9 cellular contexts compared by ENCODE assay signal in the genomic region with DNA sequence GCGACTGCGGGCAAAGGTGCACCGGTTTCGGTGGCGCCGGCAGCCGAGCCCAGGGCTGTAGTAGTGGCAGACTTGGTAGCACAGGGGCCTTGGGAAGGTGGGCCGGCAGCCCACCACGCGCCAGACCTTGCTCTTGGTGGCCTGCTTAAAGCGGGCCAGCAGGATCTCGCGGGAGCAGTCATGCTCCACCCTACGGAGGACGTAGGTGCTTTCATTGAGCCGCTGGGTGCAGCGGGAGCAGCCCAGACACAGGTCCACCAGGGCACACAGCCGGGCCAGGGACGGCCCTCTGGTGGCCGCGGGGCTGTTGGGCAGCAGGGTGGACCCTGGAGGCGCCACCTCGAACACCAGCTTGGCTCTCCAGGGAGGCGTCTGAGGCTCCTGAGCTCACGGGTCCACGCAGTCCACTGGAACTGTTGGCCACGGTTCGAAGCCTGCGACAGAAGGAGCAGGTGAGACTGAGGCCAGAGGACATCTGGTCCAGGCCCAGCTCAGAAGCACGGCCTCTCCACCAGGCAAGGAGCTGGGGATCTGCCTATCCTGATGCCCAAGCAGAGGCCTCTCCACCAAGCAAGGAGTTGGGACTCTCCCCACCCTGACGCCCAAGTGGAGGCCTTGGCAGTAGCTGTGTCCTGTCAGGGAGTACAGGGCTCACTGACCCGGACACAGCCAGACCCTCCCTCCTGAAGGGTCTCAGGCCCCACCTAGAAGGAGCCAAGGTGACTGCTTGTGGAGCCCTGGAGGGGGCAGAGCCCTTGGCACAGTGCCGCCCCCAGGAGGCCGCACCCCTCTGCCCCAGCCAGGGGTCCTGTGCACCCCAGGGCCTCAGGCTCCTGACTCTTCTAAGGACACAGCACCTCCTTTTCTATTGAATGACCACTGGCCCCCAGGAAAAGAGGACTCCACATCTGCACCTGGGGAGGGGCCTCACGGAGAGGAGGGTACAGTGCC. TPM values are rescaled to one million over a fixed set of nuclear protein-coding genes. Genes with fewer than 3 reads are reported as not detected.
DNase-seq lines count a peak whose midpoint lies in the region; ATAC-seq and TF ChIP-seq lines count a peak whose summit lies in the region.
"Had no signal": no experiment of that assay in that cellular context is flagged by ENCODE, and none has a peak within 500 bp of the region (broad histone marks: within the 10 kb centered on the region; RNA-seq: fewer than 3 reads in every experiment).

No MANE protein-coding gene starts in this region.

- peak overlapping the region; percentile 85 to 94 (median 87) for H3K27ac Mint-ChIP-seq in CD14-positive monocyte
- H3K27ac Mint-ChIP-seq in natural killer cell treated with Interleukin-12 subunit alpha and Interleukin-12 subunit beta and Interleukin-15 and Interleukin-18, amount 100 ng/mL, for 72 hours = peak overlapping the region in 1 of 2 donors; percentile 62

- H3K27me3 Mint-ChIP-seq in CD14-positive monocyte (ENCODE audit: low read depth in 3 of 3) = peaks cover 29 to 76% (median 48%) of the 10 kb centered on the region in 3 donors
- H3K27me3 Mint-ChIP-seq in natural killer cell treated with Interleukin-12 subunit alpha and Interleukin-12 subunit beta and Interleukin-15 and Interleukin-18, amount 100 ng/mL, for 72 hours = peaks cover 3 to 6% of the 10 kb centered on the region in 2 donors

- H3K4me1 ChIP-seq in Karpas-422 (ENCODE audit: low read length) = peaks cover 12% of the 10 kb centered on the region

- H3K79me2 ChIP-seq in Karpas-422 (ENCODE audit: low read length) = no peaks in the 10 kb centered on the region

- H3K4me3 Mint-ChIP-seq in CD14-positive monocyte = peak overlapping the region; percentile 88 to 92
- H3K4me3 Mint-ChIP-seq in natural killer cell treated with Interleukin-12 subunit alpha and Interleukin-12 subunit beta and Interleukin-15 and Interleukin-18, amount 100 ng/mL, for 72 hours = peak overlapping the region; percentile 81

- no peaks in the 10 kb centered on the region for H3K27me3 ChIP-seq in Karpas-422 (ENCODE audit: low read length)
- H3K27me3 ChIP-seq in dorsolateral prefrontal cortex = peaks cover 0 to 15% (median 0%) of the 10 kb centered on the region in 45 donors

- TF ChIP-seq CTCF in CD14-positive monocyte (IDR thresholded peaks at IDR 0.05) (no peak), dorsolateral prefrontal cortex (IDR thresholded peaks at IDR 0.05 in 54 of 56, conservative IDR thresholded peaks at IDR 0.05 in 2 of 56; ENCODE audit: low read depth in 1 of 56, partially characterized antibody in 56 of 56) (no peak)

- no peak overlapping the region for H2AFZ ChIP-seq in Karpas-422 (ENCODE audit: low read length)

- H3K9me3 Mint-ChIP-seq in CD14-positive monocyte = peaks cover 0 to 11% (median 0%) of the 10 kb centered on the region in 7 donors
- H3K9me3 Mint-ChIP-seq in natural killer cell treated with Interleukin-12 subunit alpha and Interleukin-12 subunit beta and Interleukin-15 and Interleukin-18, amount 100 ng/mL, for 72 hours = no peaks in the 10 kb centered on the region

- no peak for DNase-seq in CD14-positive monocyte (ENCODE audit: low spot score)
- peak; percentile 38 for DNase-seq in Karpas-422
- DNase-seq in dorsolateral prefrontal cortex = no peak
- no peak for DNase-seq in natural killer cell treated with Interleukin-12 subunit alpha and Interleukin-12 subunit beta and Interleukin-15 and Interleukin-18, amount 100 ng/mL, for 72 hours (ENCODE audit: low spot score)
- no peak for DNase-seq in OCI-M2 (lab: John Stamatoyannopoulos, UW; ENCODE audit: unreplicated experiment)
- no peak for DNase-seq in epidermal melanocyte (ENCODE audit: insufficient read length, low spot score)
- DNase-seq in germinal center (ENCODE audit: low spot score) = no peak

- peaks cover 8 to 9% of the 10 kb centered on the region in 2 donors for H3K36me3 Mint-ChIP-seq in CD14-positive monocyte
- no peaks in the 10 kb centered on the region for H3K36me3 Mint-ChIP-seq in natural killer cell treated with Interleukin-12 subunit alpha and Interleukin-12 subunit beta and Interleukin-15 and Interleukin-18, amount 100 ng/mL, for 72 hours

- H3K4me3 ChIP-seq in Karpas-422 (ENCODE audit: low read length) = peak overlapping the region; percentile 90
- peak overlapping the region; percentile 36 to 78 (median 65) for H3K4me3 ChIP-seq in dorsolateral prefrontal cortex

- peak overlapping the region; percentile 97 for H3K4me2 ChIP-seq in Karpas-422 (ENCODE audit: low read depth, low read length, poor library complexity, severe bottlenecking)

- H3K9me3 ChIP-seq in Karpas-422 (ENCODE audit: low read length) = no peaks in the 10 kb centered on the region

- no peak for ATAC-seq in natural killer cell treated with Interleukin-12 subunit alpha and Interleukin-12 subunit beta and Interleukin-15 and Interleukin-18, amount 100 ng/mL, for 72 hours
- no peak for ATAC-seq in HG03045 (IDR thresholded peaks at IDR 0.05; ENCODE audit: unreplicated experiment)

- peaks cover 23% of the 10 kb centered on the region for H3K4me1 Mint-ChIP-seq in CD14-positive monocyte
- peaks cover 7 to 12% of the 10 kb centered on the region in 2 donors for H3K4me1 Mint-ChIP-seq in natural killer cell treated with Interleukin-12 subunit alpha and Interleukin-12 subunit beta and Interleukin-15 and Interleukin-18, amount 100 ng/mL, for 72 hours (ENCODE audit: low read depth in 2 of 2)

- no peaks in the 10 kb centered on the region for H3K36me3 ChIP-seq in Karpas-422 (ENCODE audit: insufficient read depth, low read length)

- H3K27ac ChIP-seq in Karpas-422 (ENCODE audit: low read length) = no peak overlapping the region
- peak overlapping the region in 12 of 59 donors; percentile 13 to 83 (median 52) for H3K27ac ChIP-seq in dorsolateral prefrontal cortex

- H4K20me1 ChIP-seq in Karpas-422 (ENCODE audit: insufficient read depth, low read depth, low read length) = 0 out of 2 replicates have a peak, but pooled peaks cover 11% of the 10 kb centered on the region

- intact Hi-C loops in CD14-positive monocyte (cut with micrococcal nuclease) = loop anchor here in 1 of 2 donors (5.0 kb wide), 1 partner anchor 164 kb away; a partner anchor contains a TSS
- intact Hi-C loops in dorsolateral prefrontal cortex (cut with DNase I) = no loop called here

- H3K9me2 ChIP-seq in Karpas-422 (replicated peaks; ENCODE audit: insufficient read depth, low read length) = no peaks in the 10 kb centered on the region

- peak overlapping the region; percentile 80 for H3K9ac ChIP-seq in Karpas-422 (ENCODE audit: low read length)

RNA-seq across cellular contexts. Expression of a gene that starts 1.0 kb away (rescaled TPM):
- 1 to 10 TPM; 3.0 to 3.3 TPM for polyA plus RNA-seq in CD14-positive monocyte
- 15.4 and 15.8 TPM in 2 replicates for total RNA-seq in Karpas-422 (2014; rRNA removed; shearing (Covaris generic); ENCODE audit: low replicate concordance)
- total RNA-seq in dorsolateral prefrontal cortex = 10 to 100 TPM in 39 of 120 experiments, 1 to 10 TPM in 81; 3.1 to 36.9 (median 8.3) TPM
- 10 to 100 TPM; 19.6 to 27.6 TPM for total RNA-seq in natural killer cell treated with Interleukin-12 subunit alpha and Interleukin-12 subunit beta and Interleukin-15 and Interleukin-18, amount 100 ng/mL, for 72 hours

RNA-seq across cellular contexts. Expression of a gene that starts 19.1 kb away (rescaled TPM):
- not detected for polyA plus RNA-seq in CD14-positive monocyte
- 0.48 and 1.6 TPM in 2 replicates for total RNA-seq in Karpas-422 (2014; rRNA removed; shearing (Covaris generic); ENCODE audit: low replicate concordance)
- total RNA-seq in dorsolateral prefrontal cortex = 1 to 10 TPM in 3 of 120 experiments, under 1 TPM in 50, not detected in 67; 0.13 to 2.1 (median 0.39) TPM
- under 1 TPM; 0.31 to 0.39 TPM for total RNA-seq in natural killer cell treated with Interleukin-12 subunit alpha and Interleukin-12 subunit beta and Interleukin-15 and Interleukin-18, amount 100 ng/mL, for 72 hours

RNA-seq across cellular contexts. Expression of a gene that starts 25.5 kb away (rescaled TPM):
- polyA plus RNA-seq in CD14-positive monocyte = not detected
- not detected in 2 replicates for total RNA-seq in Karpas-422 (2014; rRNA removed; shearing (Covaris generic); ENCODE audit: low replicate concordance)
- total RNA-seq in dorsolateral prefrontal cortex = not detected
- total RNA-seq in natural killer cell treated with Interleukin-12 subunit alpha and Interleukin-12 subunit beta and Interleukin-15 and Interleukin-18, amount 100 ng/mL, for 72 hours = not detected
- total RNA-seq: left cardiac atrium had no signal

RNA-seq across cellular contexts. Expression of a gene that starts 35.9 kb away (rescaled TPM):
- 1 to 10 TPM in 1 of 2 donors, under 1 TPM in 1; 0.66 to 1.5 TPM for polyA plus RNA-seq in CD14-positive monocyte
- total RNA-seq in Karpas-422 (2014; rRNA removed; shearing (Covaris generic); ENCODE audit: low replicate concordance) = 0.51 TPM in 1 of 2 replicates, not detected in the other
- under 1 TPM in 66 of 120 experiments, not detected in 54; 0.13 to 0.64 (median 0.24) TPM for total RNA-seq in dorsolateral prefrontal cortex
- total RNA-seq in natural killer cell treated with Interleukin-12 subunit alpha and Interleukin-12 subunit beta and Interleukin-15 and Interleukin-18, amount 100 ng/mL, for 72 hours = under 1 TPM in 1 of 2 donors, not detected in 1; 0.19 TPM

RNA-seq across cellular contexts. Expression of a gene that starts 52.5 kb away (rescaled TPM):
- 10 to 100 TPM; 13.4 to 26.1 TPM for polyA plus RNA-seq in CD14-positive monocyte
- 16.2 and 51.0 TPM in 2 replicates for total RNA-seq in Karpas-422 (2014; rRNA removed; shearing (Covaris generic); ENCODE audit: low replicate concordance)
- 100 to 1,000 TPM in 110 of 120 experiments, 10 to 100 TPM in 10; 80.2 to 340 (median 148) TPM for total RNA-seq in dorsolateral prefrontal cortex
- total RNA-seq in natural killer cell treated with Interleukin-12 subunit alpha and Interleukin-12 subunit beta and Interleukin-15 and Interleukin-18, amount 100 ng/mL, for 72 hours = 10 to 100 TPM; 66.4 to 96.9 TPM
